In genomic region chr17:82205720-82206508, GRCh38 we compare ENCODE assay signal across 8 cellular contexts. TPM values are rescaled to one million over a fixed set of nuclear protein-coding genes. Genes with fewer than 3 reads are reported as not detected.
A peak's percentile ranks its signal among the peaks of the same experiment; 100 is the strongest.
DNase-seq lines count a peak whose midpoint lies in the region; ATAC-seq and TF ChIP-seq lines count a peak whose summit lies in the region.

No MANE protein-coding gene starts in this region.

- H3K9me3 ChIP-seq in duodenal mucosa (ENCODE audit: control insufficient read depth in 1 of 2, low read length in 2 of 2), result no peaks in the 10 kb centered on the region
- no peaks in the 10 kb centered on the region for H3K9me3 ChIP-seq in lower lobe of right lung

- TF ChIP-seq CTCF in GM12865 (IDR thresholded peaks at IDR 0.05; ENCODE audit: insufficient read depth, low read depth, low read length, missing control alignments) (peak; percentile 93), lower lobe of right lung (IDR thresholded peaks at IDR 0.05) (peak; percentile 92)

- H3K4me1 ChIP-seq in duodenal mucosa (ENCODE audit: control insufficient read depth in 1 of 2, insufficient read depth in 2 of 2, low read length in 2 of 2) (peaks cover 10 to 15% of the 10 kb centered on the region in 2 donors), lower lobe of right lung (peaks cover 14% of the 10 kb centered on the region)

- H3K27me3 ChIP-seq in duodenal mucosa (ENCODE audit: control insufficient read depth in 1 of 2, insufficient read depth in 2 of 2, low read length in 2 of 2), result no peaks in the 10 kb centered on the region
- H3K27me3 ChIP-seq in lower lobe of right lung (ENCODE audit: low read depth), result no peaks in the 10 kb centered on the region

- peak overlapping the region; percentile 42 to 71 for H3K9ac ChIP-seq in duodenal mucosa (ENCODE audit: low read depth in 1 of 2, low read length in 2 of 2)

- H3K27ac ChIP-seq in duodenal mucosa (ENCODE audit: low read depth, low read length) (peak overlapping the region; percentile 47), lower lobe of right lung (peak overlapping the region; percentile 84)

- peaks cover 0 to 6% of the 10 kb centered on the region in 2 donors for H3K36me3 ChIP-seq in duodenal mucosa (ENCODE audit: control insufficient read depth in 1 of 2, insufficient read depth in 2 of 2, low read length in 2 of 2)
- H3K36me3 ChIP-seq in lower lobe of right lung, result no peaks in the 10 kb centered on the region

- intact Hi-C loops in lower lobe of right lung (cut with DNase I), result no loop called here

- no peak overlapping the region for H3K4me3 ChIP-seq in GM12865 (ENCODE audit: low read depth, low read length)
- peak overlapping the region in 1 of 2 donors; percentile 32 for H3K4me3 ChIP-seq in duodenal mucosa (ENCODE audit: low read depth in 1 of 2, low read length in 2 of 2)
- peak overlapping the region; percentile 20 for H3K4me3 ChIP-seq in lower lobe of right lung

- ATAC-seq in lower lobe of right lung, result peak; percentile 90 to 93

- DNase-seq in GM12865 (ENCODE audit: low read depth) (peak; percentile 91), HPDE6-E6E7 (ENCODE audit: extremely low spot score) (peak; percentile 89), NCI-H82 (lab: John Stamatoyannopoulos, UW) (peak; percentile 99), lower lobe of right lung (peak; percentile 90), OCI-M2 (lab: John Stamatoyannopoulos, UW; ENCODE audit: unreplicated experiment) (no peak)
- DNase-seq in activated CD4-positive, alpha-beta T cell treated with anti-CD3 and anti-CD28 coated beads, Interleukin-2, amount 50 U/mL, for 4 hours, result peak; percentile 65 to 68
- peak; percentile 54 to 65 (median 60) for DNase-seq in stimulated activated CD4-positive, alpha-beta T cell treated with anti-CD3 and anti-CD28 coated beads, TNF-alpha, amount 100 ng/mL, for 4 hours (ENCODE audit: low read depth in 3 of 3)

RNA-seq across cellular contexts. Expression of gene CCDC57, which starts 6.7 kb away (rescaled TPM):
- 63.4 TPM for total RNA-seq in lower lobe of right lung

RNA-seq across cellular contexts. Expression of gene SLC16A3, which starts 22.9 kb away (rescaled TPM):
- 81.9 TPM for total RNA-seq in lower lobe of right lung
